8 cellular contexts compared by ENCODE assay signal in the genomic region with DNA sequence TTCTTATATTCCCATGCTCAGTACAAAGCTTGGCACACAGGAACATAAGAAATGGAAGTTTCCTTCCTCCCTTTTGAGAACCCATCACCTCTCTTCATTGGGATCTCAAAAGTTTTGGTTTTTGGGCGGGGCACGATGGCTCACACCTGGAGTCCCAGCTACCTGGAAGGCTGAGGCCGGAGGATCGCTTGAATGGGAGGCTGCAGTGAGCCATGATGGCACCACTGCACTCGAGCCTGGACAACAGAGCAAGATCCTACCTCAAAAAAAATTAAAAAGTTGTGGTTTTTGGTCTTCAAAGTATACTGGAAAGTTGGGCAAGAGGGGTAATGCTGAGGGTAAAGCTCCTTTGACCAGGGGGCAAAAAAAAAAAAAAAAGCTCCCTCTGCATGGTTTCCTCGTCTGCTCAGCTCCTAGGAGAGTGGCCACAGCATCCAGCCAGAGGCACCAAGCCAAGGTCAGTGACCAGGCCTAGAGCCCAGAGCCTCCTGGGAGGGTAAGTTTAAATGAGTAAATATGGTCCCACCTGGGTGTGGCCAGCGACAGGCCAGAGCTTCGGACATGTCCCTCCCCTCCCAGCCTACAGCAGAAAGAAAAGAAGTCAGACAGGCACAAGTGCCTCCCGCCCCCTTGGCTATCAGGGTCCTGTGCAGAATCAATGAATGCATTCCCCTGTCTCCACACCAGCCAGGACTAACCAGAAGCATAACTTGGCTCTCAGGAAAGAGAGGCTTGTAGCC. TPM values are rescaled to one million over a fixed set of nuclear protein-coding genes. Genes with fewer than 3 reads are reported as not detected.
DNase-seq lines count a peak whose midpoint lies in the region; ATAC-seq, FAIRE-seq and TF ChIP-seq lines count a peak whose summit lies in the region.

No MANE protein-coding gene starts in this region.

- H3K9me3 ChIP-seq in SK-N-SH, result no peaks in the 10 kb centered on the region
- no peaks in the 10 kb centered on the region for H3K9me3 ChIP-seq in K562 (replicated peaks; ENCODE audit: control insufficient read depth, insufficient read depth, low read depth, low read length)
- no peaks in the 10 kb centered on the region for H3K9me3 ChIP-seq in testis

- H3K9me2 ChIP-seq in SK-N-SH, result no peaks in the 10 kb centered on the region

- H3K4me3 Mint-ChIP-seq in memory B cell, result peak overlapping the region; percentile 67

- H3F3A ChIP-seq in SK-N-SH (replicated peaks; ENCODE audit: insufficient read depth), result no peaks in the 10 kb centered on the region

- H3K27me3 Mint-ChIP-seq in memory B cell, result no peaks in the 10 kb centered on the region

- H3K79me2 ChIP-seq in SK-N-SH (ENCODE audit: insufficient read depth) (peaks cover 100% of the 10 kb centered on the region), K562 (ENCODE audit: control insufficient read depth, insufficient read depth, low read length) (peaks cover 99% of the 10 kb centered on the region)

- peaks cover 23% of the 10 kb centered on the region for H3K9me1 ChIP-seq in K562 (ENCODE audit: control insufficient read depth, insufficient read depth, low read length)

- peaks cover 32 to 65% of the 10 kb centered on the region in 2 experiments for H3K4me1 ChIP-seq in SK-N-SH (ENCODE audit: control insufficient read depth in 1 of 2, insufficient read depth in 2 of 2, low read depth in 1 of 2, low read length in 1 of 2)
- H3K4me1 ChIP-seq in K562 (replicated peaks in 1 of 2; ENCODE audit: control insufficient read depth in 2 of 2, insufficient read depth in 2 of 2, low read length in 2 of 2), result peaks cover 83% of the 10 kb centered on the region in 2 experiments
- H3K4me1 ChIP-seq in testis, result peaks cover 84% of the 10 kb centered on the region

- DNase-seq in SK-N-SH, result no peak
- peak in 2 of 4 experiments; percentile 28 to 59 for DNase-seq in K562 (ENCODE audit: extremely low read depth in 1 of 4, low spot score in 3 of 4)
- DNase-seq in memory B cell (ENCODE audit: low spot score in 2 of 2), result no peak
- peak; percentile 72 for DNase-seq in testis
- no peak for DNase-seq in putamen (ENCODE audit: low spot score)
- no peak for DNase-seq in NCI-H1417 treated with DMSO at 0.1 percent for 48 hours (lab: John Stamatoyannopoulos, UW)
- DNase-seq in T-helper 9 cell, result no peak

- intact Hi-C loops in K562 (cut with micrococcal nuclease), result no loop called here
- intact Hi-C loops in testis (cut with DNase I; ENCODE audit: low total_unique reads), result loop anchor here (5.0 kb wide), 1 partner anchor 38 kb away; no protein-coding TSS in a partner anchor

- TF ChIP-seq RAD21 in SK-N-SH (IDR thresholded peaks at IDR 0.05; ENCODE audit: low read length) (no peak), K562 (CRISPR knock-in tag; conservative IDR thresholded peaks at IDR 0.05 in 1 of 2, IDR thresholded peaks at IDR 0.05 in 1 of 2) (no peak)

- H3K36me3 ChIP-seq in SK-N-SH (replicated peaks in 1 of 2; ENCODE audit: control insufficient read depth in 1 of 2, insufficient read depth in 2 of 2, low read length in 1 of 2) (peaks cover 3 to 6% of the 10 kb centered on the region in 2 experiments), K562 (ENCODE audit: control insufficient read depth, insufficient read depth, low read length) (peaks cover 10% of the 10 kb centered on the region; the same call in 2 of the 3 replicates), testis (ENCODE audit: low read depth, missing control alignments) (no peaks in the 10 kb centered on the region)

- WGBS in SK-N-SH (ENCODE audit: low lambda C conversion rate), result 97% methylated on average over 9 of the region's 9 CpGs
- 70% methylated on average over 9 of the region's 9 CpGs for WGBS in K562 (ENCODE audit: insufficient coverage, low coverage, missing lambda C conversion rate)
- 62 to 74% methylated on average over 9 of the region's 9 CpGs for WGBS in testis, 2 donors

- no peak for FAIRE-seq in K562 (lab: Jason Lieb, UNC)

- BruUV-seq in K562 (replicated peaks; lab: Mats Ljungman, UMichigan), result no TSS peak

- TF ChIP-seq CTCF in SK-N-SH (IDR thresholded peaks at IDR 0.05) (no peak), K562 (IDR thresholded peaks at IDR 0.05 in 2 of 3, conservative IDR thresholded peaks at IDR 0.05 in 1 of 3; ENCODE audit: insufficient read depth in 2 of 3, low read depth in 1 of 3, low read length in 3 of 3) (no peak), testis (IDR thresholded peaks at IDR 0.05) (no peak)

- POLR2A ChIA-PET in SK-N-SH (lab: Yijun Ruan, JAX), result no interaction called here
- POLR2A ChIA-PET in K562 (lab: Yijun Ruan, JAX), result interaction anchor here (0.6 to 1.4 kb wide), 3 partner anchors 13 to 474 kb away, joined by 3 to 4 read pairs (median 3); no protein-coding TSS in a partner anchor

- peak overlapping the region; percentile 97 for H3K27ac Mint-ChIP-seq in memory B cell

- peaks cover 2% of the 10 kb centered on the region for H3K36me3 Mint-ChIP-seq in memory B cell

- H3K9me3 Mint-ChIP-seq in memory B cell, result no peaks in the 10 kb centered on the region

- no peak for ATAC-seq in SK-N-SH treated with all-trans-retinoic acid at 6 μM for 48 hours
- ATAC-seq in K562, result peak; percentile 17
- ATAC-seq in memory B cell (ENCODE audit: low read depth), result no peak

- TF ChIP-seq POLR2A in K562 (conservative IDR thresholded peaks at IDR 0.05) (no peak), testis (IDR thresholded peaks at IDR 0.05) (no peak)

- H3K27ac ChIP-seq in SK-N-SH (ENCODE audit: low read depth in 2 of 2, low read length in 1 of 2) (no peak overlapping the region), K562 (ENCODE audit: extremely low read depth, low read depth, low read length) (no peak overlapping the region), testis (peak overlapping the region; percentile 57 to 100)

- H3K4me2 ChIP-seq in SK-N-SH, result peak overlapping the region; percentile 52; the same call in 1 of the 2 replicates
- H3K4me2 ChIP-seq in K562 (ENCODE audit: insufficient read depth, low read length), result peak overlapping the region; percentile 32; the same call in 1 of the 2 replicates

- TF ChIP-seq EP300 in SK-N-SH (IDR thresholded peaks at IDR 0.05; ENCODE audit: borderline replicate concordance in 1 of 2, low read depth in 1 of 2, low read length in 1 of 2) (no peak), K562 (IDR thresholded peaks at IDR 0.05; ENCODE audit: low read length) (no peak)

- H4K20me1 ChIP-seq in SK-N-SH (ENCODE audit: insufficient read depth) (peaks cover 91% of the 10 kb centered on the region), K562 (replicated peaks; ENCODE audit: control insufficient read depth, insufficient read depth, low read length) (peaks cover 50% of the 10 kb centered on the region)

- H2AFZ ChIP-seq in SK-N-SH (ENCODE audit: low read depth) (no peak overlapping the region), K562 (ENCODE audit: low read depth, low read length) (no peak overlapping the region)

- CTCF ChIA-PET in SK-N-SH (lab: Yijun Ruan, JAX) (interaction anchor here (1.4 to 7.3 kb wide), 3 partner anchors 15 to 110 kb away, joined by 4 to 47 read pairs (median 10); no protein-coding TSS in a partner anchor), K562 (lab: Yijun Ruan, JAX; ENCODE audit: low intra/inter-chr PET ratio) (no interaction called here)

- in situ Hi-C loops in K562 (cut with MboI), result no loop called here

- no peak overlapping the region for H3K9ac ChIP-seq in SK-N-SH
- H3K9ac ChIP-seq in K562 (ENCODE audit: insufficient read depth in 1 of 2, low read depth in 2 of 2, low read length in 2 of 2), result peak overlapping the region in 1 of 2 experiments; percentile 41; a peak in 1 of 4 replicates

- H3K4me1 Mint-ChIP-seq in memory B cell, result peaks cover 72% of the 10 kb centered on the region

- H3K27me3 ChIP-seq in SK-N-SH (ENCODE audit: insufficient read depth) (no peaks in the 10 kb centered on the region), K562 (ENCODE audit: control insufficient read depth in 2 of 2, insufficient read depth in 2 of 2, low read length in 2 of 2) (no peaks in the 10 kb centered on the region), testis (no peaks in the 10 kb centered on the region)

- H3K4me3 ChIP-seq in SK-N-SH (ENCODE audit: low read depth in 2 of 2, low read length in 1 of 2), result no peak overlapping the region
- H3K4me3 ChIP-seq in K562, result no peak overlapping the region
- no peak overlapping the region for H3K4me3 ChIP-seq in testis

TF ChIP-seq in SK-N-SH, 30 proteins besides CTCF, POLR2A, EP300 and RAD21 (continues in another document):
- TF ChIP-seq MEF2A (IDR thresholded peaks at IDR 0.05; ENCODE audit: borderline replicate concordance, low read depth) (no peak), SIN3A (IDR thresholded peaks at IDR 0.05; ENCODE audit: borderline replicate concordance, low read depth, low read length) (no peak)

RNA-seq across cellular contexts. Expression of gene MEF2D, which starts 5.0 kb away (rescaled TPM):
- polyA plus RNA-seq in SK-N-SH (2012; rRNA removed) (14.3 and 16.0 TPM in 2 replicates), K562 (2011; rRNA removed) (2.2 and 4.6 TPM in 2 replicates), K562 (2014; fragmentation: Illumina TruSeq; extraction: Trizol) (5.0 and 8.2 TPM in 2 replicates), K562 (2014; fragmentation: Nextera tagmentation; extraction: Ambion mirVana) (under 1 TPM; 0.10 TPM), K562 (2014; rRNA removed) (6.0 and 8.2 TPM in 2 replicates), testis (ENCODE audit: insufficient read depth, low read depth, low replicate concordance) (34.4 TPM)
- polyA plus RNA-seq in SK-N-SH (2012; cell fraction: cytosol; rRNA removed), result 10.5 and 12.4 TPM in 2 replicates
- 38.6 and 41.0 TPM in 2 replicates for polyA plus RNA-seq in SK-N-SH (2012; cell fraction: nucleus; rRNA removed)
- 11.7 and 23.2 TPM in 2 replicates for total RNA-seq in K562 (2011; cell fraction: chromatin; rRNA removed; ENCODE audit: low replicate concordance)
- 10.0 and 13.7 TPM in 2 replicates for total RNA-seq in K562 (2011; cell fraction: nucleolus; rRNA removed)
- 14.1 and 18.8 TPM in 2 replicates for total RNA-seq in K562 (2011; cell fraction: nucleoplasm; rRNA removed)
- total RNA-seq in K562 (2014; rRNA removed) (5.4 and 6.5 TPM in 2 replicates), K562 (2014; rRNA removed; fragmentation: Illumina TruSeq; extraction: Trizol) (1.3 and 1.7 TPM in 2 replicates), K562 (2015; rRNA removed; fragmentation: Illumina TruSeq; extraction: Trizol) (2.6 and 2.7 TPM in 2 replicates), K562 (2021) (13.8 and 19.5 TPM in 2 replicates), testis (100 to 1,000 TPM in 1 of 2 donors, 10 to 100 TPM in 1; 96.8 to 113 TPM)
- 3.8 and 6.0 TPM in 2 replicates for polyA plus RNA-seq in K562 (2011; cell fraction: cytosol; rRNA removed)
- polyA plus RNA-seq in K562 (2011; cell fraction: nucleus; rRNA removed), result 8.5 and 14.0 TPM in 2 replicates
- polyA plus RNA-seq in K562 (2012), result 8.7 and 11.3 TPM in 2 replicates
- polyA minus RNA-seq in K562 (2011; rRNA and poly(A)+ RNA removed), result 2.8 and 3.4 TPM in 2 replicates
- polyA minus RNA-seq in K562 (2011; cell fraction: cytosol; rRNA and poly(A)+ RNA removed), result 3.1 and 5.6 TPM in 2 replicates
- 4.6 and 7.7 TPM in 2 replicates for polyA minus RNA-seq in K562 (2011; cell fraction: nucleus; rRNA and poly(A)+ RNA removed)

Comparison
In these comparisons a context has a peak if more than half of its experiments do, and no peak if none do; other contexts are left out.
1. H3K27ac ChIP-seq: peak in testis (2 of 2); none in SK-N-SH (0 of 2) and K562 (single experiment).
2. Of the 27 proteins assayed by ChIP-seq in both K562 and SK-N-SH: peak only in K562: NFIC; only in SK-N-SH: none; in both: none; in neither: 26.